Comparison of ENCODE assay signal across 1 cellular context in genomic region chr14:85248881-85249635, GRCh38.
TF ChIP-seq lines count a peak whose summit lies in the region.

No MANE protein-coding gene starts in this region.

TF ChIP-seq in IMR-90, 13 proteins besides CTCF, POLR2A, EP300 and RAD21:
- TF ChIP-seq USF2 (IDR thresholded peaks at IDR 0.05; ENCODE audit: low read depth, low read length) (no peak), BHLHE40 (IDR thresholded peaks at IDR 0.05; ENCODE audit: low read depth, low read length) (no peak), CHD1 (IDR thresholded peaks at IDR 0.05; ENCODE audit: low read depth, low read length) (no peak), SMC3 (IDR thresholded peaks at IDR 0.05; ENCODE audit: low read depth, low read length) (no peak), RCOR1 (IDR thresholded peaks at IDR 0.05; ENCODE audit: insufficient replicate concordance, low read length) (no peak), MXI1 (IDR thresholded peaks at IDR 0.05; ENCODE audit: borderline replicate concordance, low read depth, low read length) (no peak), CEBPB (IDR thresholded peaks at IDR 0.05; ENCODE audit: low read depth, low read length) (peak; percentile 80), ELK1 (IDR thresholded peaks at IDR 0.05; ENCODE audit: borderline replicate concordance, low read depth, low read length) (no peak)
